Comparison of ENCODE assay signal across 19 cellular contexts in the genomic region with DNA sequence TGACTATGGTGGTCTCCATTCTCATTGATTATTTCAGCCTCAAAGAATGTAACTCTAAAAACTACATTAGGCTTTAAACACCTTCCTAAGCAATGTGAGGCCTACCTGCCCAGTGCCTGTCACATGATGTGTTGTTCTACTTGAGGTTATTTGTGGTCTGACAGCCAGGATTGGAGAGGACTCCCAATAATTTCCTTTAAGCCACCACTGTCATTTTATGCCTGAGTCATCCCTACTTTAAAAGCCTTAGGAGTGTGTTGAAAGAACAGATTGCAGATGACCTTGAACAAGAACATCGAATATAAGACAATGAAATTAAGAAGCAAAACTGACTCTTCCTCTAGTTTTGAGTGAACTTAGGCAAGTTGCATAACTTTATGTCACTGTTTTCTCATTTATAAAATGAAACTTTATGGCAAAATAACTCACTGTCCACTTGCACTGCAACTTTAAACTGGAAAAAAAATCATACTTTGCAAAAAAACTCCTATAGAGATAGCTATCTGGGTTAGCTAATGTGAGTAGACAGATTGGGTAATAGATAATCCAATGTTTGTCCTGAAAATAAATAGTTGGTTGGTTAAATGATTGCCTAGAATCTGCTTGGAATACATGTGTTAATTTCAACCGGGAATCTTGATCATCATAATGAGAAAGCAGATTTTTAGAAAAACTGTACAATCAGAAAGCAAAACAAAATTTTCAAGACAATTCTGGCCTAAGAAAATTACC.
"Had no signal": no experiment of that assay in that cellular context is flagged by ENCODE, and none has a peak within 500 bp of the region (broad histone marks: within the 10 kb centered on the region; RNA-seq: fewer than 3 reads in every experiment).

No MANE protein-coding gene starts in this region.

- H3K36me3 ChIP-seq: colonic mucosa, esophagus muscularis mucosa, lower lobe of right lung, sigmoid colon, thoracic aorta had no signal

- H3K27me3 Mint-ChIP-seq: activated CD4-positive, alpha-beta memory T cell treated with anti-CD3 and anti-CD28 coated beads for 36 hours; activated CD8-positive, alpha-beta memory T cell treated with anti-CD3 and anti-CD28 coated beads, Interleukin-2, amount 10 ng/mL, durations not matched to agents 7 days and 5 days; activated naive CD4-positive, alpha-beta T cell treated with anti-CD3 and anti-CD28 coated beads, Interleukin-2, amount 10 ng/mL, durations not matched to agents 7 days and 5 days; activated T-cell treated with anti-CD3 and anti-CD28 coated beads, Interleukin-2, amount 50 U/mL, for 24 hours; T-helper 17 cell had no signal

- FAIRE-seq: endometrium, frontal cortex had no signal

- H3K27ac ChIP-seq: colonic mucosa, esophagus muscularis mucosa, lower lobe of right lung, sigmoid colon, thoracic aorta had no signal

- H3K27me3 ChIP-seq: colonic mucosa, esophagus muscularis mucosa, sigmoid colon had no signal

- DNase-seq: activated CD4-positive, alpha-beta memory T cell treated with anti-CD3 and anti-CD28 coated beads for 36 hours; activated CD4-positive, alpha-beta T cell treated with anti-CD3 and anti-CD28 coated beads for 36 hours; activated CD8-positive, alpha-beta memory T cell treated with anti-CD3 and anti-CD28 coated beads, Interleukin-2, amount 10 ng/mL, durations not matched to agents 7 days and 5 days; activated naive CD4-positive, alpha-beta T cell treated with anti-CD3 and anti-CD28 coated beads, Interleukin-2, amount 10 ng/mL, durations not matched to agents 7 days and 5 days; activated T-cell treated with anti-CD3 and anti-CD28 coated beads, Interleukin-2, amount 50 U/mL, for 24 hours; colonic mucosa; head of caudate nucleus; lower lobe of right lung; midbrain; sigmoid colon; stimulated activated CD4-positive, alpha-beta T cell treated with anti-CD3 and anti-CD28 coated beads, Interleukin-12 subunit alpha, Interleukin-12 subunit beta, amount 100 ng/mL, for 4 hours; stimulated activated CD4-positive, alpha-beta T cell treated with anti-CD3 and anti-CD28 coated beads, Interleukin-2, amount 100 ng/mL, for 24 hours; T-helper 17 cell had no signal

- H3K4me3 Mint-ChIP-seq: activated CD4-positive, alpha-beta memory T cell treated with anti-CD3 and anti-CD28 coated beads for 36 hours; activated CD4-positive, alpha-beta T cell treated with anti-CD3 and anti-CD28 coated beads for 36 hours; activated CD8-positive, alpha-beta memory T cell treated with anti-CD3 and anti-CD28 coated beads, Interleukin-2, amount 10 ng/mL, durations not matched to agents 7 days and 5 days; activated naive CD4-positive, alpha-beta T cell treated with anti-CD3 and anti-CD28 coated beads, Interleukin-2, amount 10 ng/mL, durations not matched to agents 7 days and 5 days; activated T-cell treated with anti-CD3 and anti-CD28 coated beads, Interleukin-2, amount 50 U/mL, for 24 hours; neural crest cell; stimulated activated effector memory CD8-positive, alpha-beta T cell treated with anti-CD3 and anti-CD28 coated beads, Interleukin-12 subunit alpha, Interleukin-12 subunit beta, amount 100 ng/mL, for 72 hours; T-helper 17 cell had no signal

- H3K9me3 Mint-ChIP-seq: activated CD4-positive, alpha-beta memory T cell treated with anti-CD3 and anti-CD28 coated beads for 36 hours; activated T-cell treated with anti-CD3 and anti-CD28 coated beads, Interleukin-2, amount 50 U/mL, for 24 hours had no signal

- H3K36me3 Mint-ChIP-seq: activated CD4-positive, alpha-beta memory T cell treated with anti-CD3 and anti-CD28 coated beads for 36 hours; activated CD8-positive, alpha-beta memory T cell treated with anti-CD3 and anti-CD28 coated beads, Interleukin-2, amount 10 ng/mL, durations not matched to agents 7 days and 5 days; activated naive CD4-positive, alpha-beta T cell treated with anti-CD3 and anti-CD28 coated beads, Interleukin-2, amount 10 ng/mL, durations not matched to agents 7 days and 5 days; stimulated activated effector memory CD8-positive, alpha-beta T cell treated with anti-CD3 and anti-CD28 coated beads, Interleukin-12 subunit alpha, Interleukin-12 subunit beta, amount 100 ng/mL, for 72 hours had no signal

- H3K9me3 ChIP-seq: colonic mucosa, lower lobe of right lung, sigmoid colon had no signal

- ATAC-seq: activated CD4-positive, alpha-beta T cell treated with anti-CD3 and anti-CD28 coated beads for 36 hours; activated CD8-positive, alpha-beta memory T cell treated with anti-CD3 and anti-CD28 coated beads, Interleukin-2, amount 10 ng/mL, durations not matched to agents 7 days and 5 days; lower lobe of right lung; stimulated activated effector memory CD8-positive, alpha-beta T cell treated with anti-CD3 and anti-CD28 coated beads, Interleukin-12 subunit alpha, Interleukin-12 subunit beta, amount 100 ng/mL, for 72 hours; T-helper 17 cell had no signal

- H3K27ac Mint-ChIP-seq: activated CD4-positive, alpha-beta memory T cell treated with anti-CD3 and anti-CD28 coated beads for 36 hours; activated CD4-positive, alpha-beta T cell treated with anti-CD3 and anti-CD28 coated beads for 36 hours; activated CD8-positive, alpha-beta memory T cell treated with anti-CD3 and anti-CD28 coated beads, Interleukin-2, amount 10 ng/mL, durations not matched to agents 7 days and 5 days; activated naive CD4-positive, alpha-beta T cell treated with anti-CD3 and anti-CD28 coated beads, Interleukin-2, amount 10 ng/mL, durations not matched to agents 7 days and 5 days; activated T-cell treated with anti-CD3 and anti-CD28 coated beads, Interleukin-2, amount 50 U/mL, for 24 hours; stimulated activated effector memory CD8-positive, alpha-beta T cell treated with anti-CD3 and anti-CD28 coated beads, Interleukin-12 subunit alpha, Interleukin-12 subunit beta, amount 100 ng/mL, for 72 hours; T-helper 17 cell had no signal

- H3K4me1 ChIP-seq: colonic mucosa, lower lobe of right lung had no signal

- H3K4me1 Mint-ChIP-seq: activated CD4-positive, alpha-beta T cell treated with anti-CD3 and anti-CD28 coated beads for 36 hours; activated CD8-positive, alpha-beta memory T cell treated with anti-CD3 and anti-CD28 coated beads, Interleukin-2, amount 10 ng/mL, durations not matched to agents 7 days and 5 days; activated naive CD4-positive, alpha-beta T cell treated with anti-CD3 and anti-CD28 coated beads, Interleukin-2, amount 10 ng/mL, durations not matched to agents 7 days and 5 days; neural crest cell; stimulated activated effector memory CD8-positive, alpha-beta T cell treated with anti-CD3 and anti-CD28 coated beads, Interleukin-12 subunit alpha, Interleukin-12 subunit beta, amount 100 ng/mL, for 72 hours; T-helper 17 cell had no signal

- H3K4me3 ChIP-seq: colonic mucosa, esophagus muscularis mucosa, lower lobe of right lung, sigmoid colon, thoracic aorta had no signal
